ENCODE assay signal across 10 cellular contexts in genomic region chr7:23347682-23348180, GRCh38. TPM values are rescaled to one million over a fixed set of nuclear protein-coding genes. Genes with fewer than 3 reads are reported as not detected.
DNase-seq lines count a peak whose midpoint lies in the region; ATAC-seq and TF ChIP-seq lines count a peak whose summit lies in the region.
"Had no signal": no experiment of that assay in that cellular context is flagged by ENCODE, and none has a peak within 500 bp of the region (broad histone marks: within the 10 kb centered on the region; RNA-seq: fewer than 3 reads in every experiment).

No MANE protein-coding gene starts in this region.

- POLR2A ChIA-PET in RWPE1 (lab: Yijun Ruan, JAX; ENCODE audit: low non-redundant PET), result no interaction called here

- H3K27ac ChIP-seq in RWPE1 (no peak overlapping the region), upper lobe of right lung (no peak overlapping the region), suprapubic skin (no peak overlapping the region), prostate gland (no peak overlapping the region)
- H3K27ac ChIP-seq: thoracic aorta had no signal

- H3K4me1 ChIP-seq in upper lobe of right lung (no peaks in the 10 kb centered on the region), suprapubic skin (no peaks in the 10 kb centered on the region), prostate gland (replicated peaks) (no peaks in the 10 kb centered on the region)

- no peak for TF ChIP-seq CTCF in RWPE1 (conservative IDR thresholded peaks at IDR 0.05; ENCODE audit: low read depth)
- no peak for TF ChIP-seq CTCF in fibroblast of mammary gland (conservative IDR thresholded peaks at IDR 0.05; ENCODE audit: control insufficient read depth, insufficient read depth, low read depth, low read length)
- no peak for TF ChIP-seq CTCF in upper lobe of right lung (IDR thresholded peaks at IDR 0.05)
- TF ChIP-seq CTCF in suprapubic skin (IDR thresholded peaks at IDR 0.05), result no peak
- TF ChIP-seq CTCF in prostate gland (IDR thresholded peaks at IDR 0.05), result no peak

- no peak for TF ChIP-seq POLR2A in suprapubic skin (IDR thresholded peaks at IDR 0.05)
- TF ChIP-seq POLR2A in prostate gland (IDR thresholded peaks at IDR 0.05), result no peak

- ATAC-seq in activated T-cell treated with anti-CD3 and anti-CD28 coated beads, Interleukin-2, amount 50 U/mL, for 4 hours, result peak; percentile 61 to 73
- ATAC-seq in upper lobe of right lung, result peak; percentile 56
- no peak for ATAC-seq in HG02938 (IDR thresholded peaks at IDR 0.05; ENCODE audit: unreplicated experiment)

- TF ChIP-seq EP300 in suprapubic skin (IDR thresholded peaks at IDR 0.05), result no peak

- H3K4me1 Mint-ChIP-seq in activated T-cell treated with anti-CD3 and anti-CD28 coated beads, Interleukin-2, amount 50 U/mL, for 4 hours (ENCODE audit: low read depth), result peaks cover 25% of the 10 kb centered on the region

- no peaks in the 10 kb centered on the region for H3K27me3 Mint-ChIP-seq in activated T-cell treated with anti-CD3 and anti-CD28 coated beads, Interleukin-2, amount 50 U/mL, for 4 hours (ENCODE audit: low read depth)

- H3K4me3 Mint-ChIP-seq in activated T-cell treated with anti-CD3 and anti-CD28 coated beads, Interleukin-2, amount 50 U/mL, for 4 hours, result no peak overlapping the region

- peak overlapping the region; percentile 16 for H3K4me3 ChIP-seq in fibroblast of mammary gland (ENCODE audit: control insufficient read depth, low read depth, low read length)
- H3K4me3 ChIP-seq in upper lobe of right lung, result peak overlapping the region; percentile 30
- H3K4me3 ChIP-seq in suprapubic skin, result no peak overlapping the region
- H3K4me3 ChIP-seq in prostate gland, result no peak overlapping the region

- H3K27me3 ChIP-seq in upper lobe of right lung (no peaks in the 10 kb centered on the region), suprapubic skin (peaks cover 2% of the 10 kb centered on the region), prostate gland (replicated peaks; ENCODE audit: insufficient read depth) (no peaks in the 10 kb centered on the region)

- CTCF ChIA-PET in RWPE1 (lab: Yijun Ruan, JAX), result interaction anchor here (1.4 kb wide), 1 partner anchor 75 kb away, joined by 3 read pairs; no protein-coding TSS in a partner anchor

- H3K36me3 ChIP-seq in upper lobe of right lung (no peaks in the 10 kb centered on the region), suprapubic skin (no peaks in the 10 kb centered on the region), prostate gland (no peaks in the 10 kb centered on the region)
- H3K36me3 ChIP-seq: thoracic aorta had no signal

- 41% methylated on average over 8 of the region's 8 CpGs for WGBS in suprapubic skin
- WGBS in prostate gland, result 72% methylated on average over 8 of the region's 8 CpGs

- no peak for DNase-seq in activated T-cell treated with anti-CD3 and anti-CD28 coated beads, Interleukin-2, amount 50 U/mL, for 4 hours
- DNase-seq in activated T-cell treated with anti-CD3 and anti-CD28 coated beads for 4 hours (no peak), RWPE1 (ENCODE audit: low spot score) (peak; percentile 85), fibroblast of mammary gland (ENCODE audit: low read depth) (peak; percentile 88), upper lobe of right lung (no peak), suprapubic skin (ENCODE audit: low spot score in 2 of 2) (no peak), prostate gland (ENCODE audit: low spot score) (no peak)
- DNase-seq: DND-41 had no signal

- intact Hi-C loops in upper lobe of right lung (cut with DNase I), result no loop called here
- intact Hi-C loops in prostate gland (cut with DNase I), result no loop called here

- no peaks in the 10 kb centered on the region for H3K9me3 ChIP-seq in upper lobe of right lung
- H3K9me3 ChIP-seq in suprapubic skin, result no peaks in the 10 kb centered on the region
- no peaks in the 10 kb centered on the region for H3K9me3 ChIP-seq in prostate gland
- H3K9me3 ChIP-seq: thoracic aorta had no signal

- no peaks in the 10 kb centered on the region for H3K36me3 Mint-ChIP-seq in activated T-cell treated with anti-CD3 and anti-CD28 coated beads, Interleukin-2, amount 50 U/mL, for 4 hours (ENCODE audit: insufficient read depth)

- H3K9me3 Mint-ChIP-seq in activated T-cell treated with anti-CD3 and anti-CD28 coated beads, Interleukin-2, amount 50 U/mL, for 4 hours, result no peaks in the 10 kb centered on the region

RNA-seq across cellular contexts. Expression of gene MALSU1, which starts 48.6 kb away (rescaled TPM):
- total RNA-seq in activated T-cell treated with anti-CD3 and anti-CD28 coated beads, Interleukin-2, amount 50 U/mL, for 4 hours, result 100 to 1,000 TPM in 2 of 3 donors, 10 to 100 TPM in 1; 96.5 to 121 (median 113) TPM
- total RNA-seq in upper lobe of right lung (42.2 TPM), suprapubic skin (10 to 100 TPM; 35.7 to 80.2 (median 41.7) TPM), prostate gland (10 to 100 TPM; 52.1 to 55.5 TPM)

Comparison
In these comparisons a context has a peak if more than half of its experiments do, and no peak if none do; other contexts are left out.
1. DNase-seq: peak in RWPE1 (single experiment) and fibroblast of mammary gland (single experiment); none in activated T-cell treated with anti-CD3 and anti-CD28 coated beads, Interleukin-2, amount 50 U/mL, for 4 hours (single experiment), activated T-cell treated with anti-CD3 and anti-CD28 coated beads for 4 hours (single experiment), upper lobe of right lung (single experiment), suprapubic skin (0 of 2) and prostate gland (single experiment).
2. H3K4me3 ChIP-seq: peak in fibroblast of mammary gland (single experiment) and upper lobe of right lung (single experiment); none in suprapubic skin (single experiment) and prostate gland (0 of 2).